In the genomic region with DNA sequence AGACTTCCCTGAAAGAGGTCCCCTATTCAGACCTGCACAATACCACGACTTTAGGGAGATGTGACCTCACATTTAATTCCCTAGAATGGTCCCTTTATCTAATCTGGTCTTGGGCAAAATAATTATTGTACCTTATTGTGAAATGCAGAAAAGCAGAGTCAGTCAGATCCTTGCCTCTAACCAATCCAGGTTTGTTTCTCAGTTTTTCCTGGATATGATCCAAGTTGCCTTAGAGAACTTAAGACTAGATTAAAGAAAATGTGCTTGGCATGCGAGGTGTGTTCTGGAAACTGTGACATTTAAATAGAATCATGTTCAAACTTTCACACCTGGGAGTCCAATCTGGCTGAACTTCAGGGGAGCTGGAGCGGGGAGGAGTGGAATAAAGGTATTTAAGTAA, we compare ENCODE assay signal across 18 cellular contexts.
DNase-seq lines count a peak whose midpoint lies in the region; ATAC-seq, FAIRE-seq and TF ChIP-seq lines count a peak whose summit lies in the region.
"Had no signal": no experiment of that assay in that cellular context is flagged by ENCODE, and none has a peak within 500 bp of the region (broad histone marks: within the 10 kb centered on the region; RNA-seq: fewer than 3 reads in every experiment).

No MANE protein-coding gene starts in this region.

- H3K4me3 Mint-ChIP-seq in astrocyte (ENCODE audit: unreplicated experiment): no peak overlapping the region
- H3K4me3 Mint-ChIP-seq: CD4-positive, CD25-positive, alpha-beta regulatory T cell had no signal

- no peaks in the 10 kb centered on the region for H3K27me3 ChIP-seq in astrocyte (ENCODE audit: insufficient read depth, low read length)
- no peaks in the 10 kb centered on the region for H3K27me3 ChIP-seq in tibial nerve
- no peaks in the 10 kb centered on the region for H3K27me3 ChIP-seq in right lobe of liver
- H3K27me3 ChIP-seq: Peyer's patch had no signal

- ATAC-seq in right lobe of liver: no peak
- ATAC-seq: GM12878 had no signal

- no peaks in the 10 kb centered on the region for H3K79me2 ChIP-seq in astrocyte (ENCODE audit: insufficient read depth, low read length)

- H3K4me2 ChIP-seq in astrocyte (ENCODE audit: low read length): no peak overlapping the region

- H3K4me1 Mint-ChIP-seq in astrocyte (ENCODE audit: low read depth, unreplicated experiment): peaks cover 41% of the 10 kb centered on the region

- FAIRE-seq in astrocyte (lab: Jason Lieb, UNC): no peak
- FAIRE-seq: GM12878 had no signal

- no peaks in the 10 kb centered on the region for H3K36me3 Mint-ChIP-seq in astrocyte (ENCODE audit: low read depth, unreplicated experiment)
- H3K36me3 Mint-ChIP-seq: CD4-positive, CD25-positive, alpha-beta regulatory T cell had no signal

- 48 to 49% methylated on average over 3 of the region's 3 CpGs for WGBS in tibial nerve, 2 donors
- 42% methylated on average over 3 of the region's 3 CpGs for WGBS in right lobe of liver (ENCODE audit: insufficient coverage, low coverage, low lambda C conversion rate, missing lambda C conversion rate)

- H3K27ac ChIP-seq in astrocyte (ENCODE audit: low read depth, low read length) (no peak overlapping the region), tibial nerve (no peak overlapping the region), right lobe of liver (no peak overlapping the region)
- H3K27ac ChIP-seq: Peyer's patch had no signal

- no peak overlapping the region for H3K9ac ChIP-seq in astrocyte (ENCODE audit: low read length)

- H2AFZ ChIP-seq in astrocyte (ENCODE audit: low read depth, low read length): no peak overlapping the region

- H3K9me3 Mint-ChIP-seq in astrocyte (ENCODE audit: unreplicated experiment): peaks cover 3% of the 10 kb centered on the region

- peak; percentile 34 for DNase-seq in LHCN-M2 (ENCODE audit: low read depth)
- DNase-seq in astrocyte (ENCODE audit: low read depth): peak; percentile 46
- DNase-seq in epithelial cell of esophagus (ENCODE audit: low read depth): peak; percentile 75
- DNase-seq in non-pigmented ciliary epithelial cell (ENCODE audit: low read depth): peak; percentile 17
- no peak for DNase-seq in OCI-M2 (lab: John Stamatoyannopoulos, UW; ENCODE audit: unreplicated experiment)
- no peak for DNase-seq in tibial nerve (ENCODE audit: low spot score in 2 of 2)
- no peak for DNase-seq in right lobe of liver
- DNase-seq: ACHN; CD4-positive, CD25-positive, alpha-beta regulatory T cell; DMS79; HCEC 1CT; IMR-90; Kasumi-1; NCI-H146; NCI-H2081 treated with DMSO at 0.1 percent for 48 hours; Peyer's patch; SHP77 treated with DMSO at 0.1 percent for 48 hours had no signal

- H3K27me3 Mint-ChIP-seq in astrocyte (ENCODE audit: low read depth, unreplicated experiment): no peaks in the 10 kb centered on the region
- H3K27me3 Mint-ChIP-seq: CD4-positive, CD25-positive, alpha-beta regulatory T cell had no signal

- TF ChIP-seq EP300 in tibial nerve (IDR thresholded peaks at IDR 0.05): no peak

- H3K4me3 ChIP-seq in astrocyte (ENCODE audit: insufficient read depth, low read depth, low read length) (no peak overlapping the region), epithelial cell of esophagus (ENCODE audit: low read length) (no peak overlapping the region), tibial nerve (no peak overlapping the region), right lobe of liver (no peak overlapping the region)
- H3K4me3 ChIP-seq: GM12878, Peyer's patch had no signal

- no peaks in the 10 kb centered on the region for H4K20me1 ChIP-seq in astrocyte (ENCODE audit: insufficient read depth, low read length)

- H3K27ac Mint-ChIP-seq in astrocyte (ENCODE audit: unreplicated experiment): no peak overlapping the region
- H3K27ac Mint-ChIP-seq: CD4-positive, CD25-positive, alpha-beta regulatory T cell had no signal

- intact Hi-C loops in right lobe of liver (cut with DNase I): no loop called here

- TF ChIP-seq CTCF in astrocyte (IDR thresholded peaks at IDR 0.05; ENCODE audit: insufficient read depth, low read depth, low read length) (no peak), epithelial cell of esophagus (IDR thresholded peaks at IDR 0.05; ENCODE audit: insufficient read depth, low read depth, low read length, missing control alignments) (no peak), tibial nerve (IDR thresholded peaks at IDR 0.05) (no peak), right lobe of liver (IDR thresholded peaks at IDR 0.05) (no peak)

- H3K36me3 ChIP-seq in astrocyte (ENCODE audit: insufficient read depth, low read length): no peaks in the 10 kb centered on the region
- H3K36me3 ChIP-seq in tibial nerve: no peaks in the 10 kb centered on the region
- no peaks in the 10 kb centered on the region for H3K36me3 ChIP-seq in right lobe of liver
- H3K36me3 ChIP-seq: Peyer's patch had no signal

- peaks cover 26% of the 10 kb centered on the region for H3K4me1 ChIP-seq in astrocyte (ENCODE audit: insufficient read depth, low read length)
- no peaks in the 10 kb centered on the region for H3K4me1 ChIP-seq in tibial nerve
- H3K4me1 ChIP-seq in right lobe of liver: no peaks in the 10 kb centered on the region
- H3K4me1 ChIP-seq: Peyer's patch had no signal

- H3K9me3 ChIP-seq in astrocyte (ENCODE audit: insufficient read depth, low read depth, low read length) (peaks cover 4% of the 10 kb centered on the region), tibial nerve (peaks cover 0 to 7% (median 0%) of the 10 kb centered on the region in 4 donors), right lobe of liver (no peaks in the 10 kb centered on the region)

- TF ChIP-seq POLR2A in tibial nerve (IDR thresholded peaks at IDR 0.05) (no peak), right lobe of liver (IDR thresholded peaks at IDR 0.05) (no peak)

Comparison
In these comparisons a context has a peak if more than half of its experiments do, and no peak if none do; other contexts are left out.
1. DNase-seq: peak in LHCN-M2 (single experiment), astrocyte (single experiment), epithelial cell of esophagus (single experiment) and non-pigmented ciliary epithelial cell (single experiment); none in OCI-M2 (single experiment), tibial nerve (0 of 2) and right lobe of liver (0 of 3).